20 cellular contexts compared by ENCODE assay signal in the genomic region with DNA sequence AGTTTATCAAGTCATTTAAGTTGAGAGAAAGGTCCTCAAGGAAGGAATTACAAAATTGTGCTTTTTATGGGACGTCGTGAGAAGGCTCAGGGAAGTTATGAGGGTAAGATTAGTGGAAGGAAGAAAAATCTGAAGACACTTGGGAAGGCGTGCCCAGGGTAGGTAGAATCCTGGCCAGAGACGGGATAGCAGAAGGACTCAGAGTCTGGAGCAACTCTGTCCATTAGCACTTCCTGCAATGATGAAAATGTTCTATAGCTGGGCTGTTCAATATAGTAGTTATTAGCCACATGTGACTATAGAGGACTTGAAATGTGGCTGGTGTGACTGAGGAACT.
A peak's percentile ranks its signal among the peaks of the same experiment; 100 is the strongest.
DNase-seq lines count a peak whose midpoint lies in the region; ATAC-seq and TF ChIP-seq lines count a peak whose summit lies in the region.
"Had no signal": no experiment of that assay in that cellular context is flagged by ENCODE, and none has a peak within 500 bp of the region (broad histone marks: within the 10 kb centered on the region; RNA-seq: fewer than 3 reads in every experiment).

No MANE protein-coding gene starts in this region.

- TF ChIP-seq CTCF in PC-9 (conservative IDR thresholded peaks at IDR 0.05) (no peak), mammary epithelial cell (conservative IDR thresholded peaks at IDR 0.05 in 1 of 2, IDR thresholded peaks at IDR 0.05 in 1 of 2; ENCODE audit: extremely low read depth in 1 of 2, insufficient read depth in 1 of 2, low read depth in 1 of 2, low read length in 2 of 2) (no peak), mesothelial cell of epicardium (IDR thresholded peaks at IDR 0.05; ENCODE audit: unreplicated experiment) (no peak), type B pancreatic cell (conservative IDR thresholded peaks at IDR 0.05) (no peak), neural progenitor cell (IDR thresholded peaks at IDR 0.05) (no peak)
- no peak for TF ChIP-seq CTCF in activated CD8-positive, alpha-beta T cell treated with anti-CD3 and anti-CD28 coated beads for 36 hours (IDR thresholded peaks at IDR 0.05)

- H3K4me1 Mint-ChIP-seq in mesothelial cell of epicardium (peaks cover 39% of the 10 kb centered on the region), type B pancreatic cell (ENCODE audit: unreplicated experiment) (peaks cover 17% of the 10 kb centered on the region), neural progenitor cell (no peaks in the 10 kb centered on the region)
- H3K4me1 Mint-ChIP-seq in activated CD8-positive, alpha-beta T cell treated with anti-CD3 and anti-CD28 coated beads for 36 hours (ENCODE audit: low read depth), result peaks cover 22% of the 10 kb centered on the region

- H3K27me3 Mint-ChIP-seq in mesothelial cell of epicardium (ENCODE audit: low read depth), result no peaks in the 10 kb centered on the region
- no peaks in the 10 kb centered on the region for H3K27me3 Mint-ChIP-seq in type B pancreatic cell
- H3K27me3 Mint-ChIP-seq in neural progenitor cell (ENCODE audit: insufficient read depth, low read depth), result no peaks in the 10 kb centered on the region
- H3K27me3 Mint-ChIP-seq in activated CD8-positive, alpha-beta T cell treated with anti-CD3 and anti-CD28 coated beads for 36 hours, result no peaks in the 10 kb centered on the region
- H3K27me3 Mint-ChIP-seq: dendritic cell treated with granulocyte-macrophage colony-stimulating factor and Interleukin-4, amounts not matched to agents 40 ng/mL and 50 ng/mL, for 4 days had no signal

- no peak for ATAC-seq in activated CD8-positive, alpha-beta T cell treated with anti-CD3 and anti-CD28 coated beads for 36 hours
- ATAC-seq: K562 had no signal

- H3K9ac ChIP-seq in mammary epithelial cell (ENCODE audit: insufficient read depth, low read length) (peak overlapping the region; percentile 16), neural progenitor cell (no peak overlapping the region)

- DNase-seq in PC-9, result peak in 1 of 2 experiments; percentile 99
- DNase-seq in mammary epithelial cell, result no peak
- no peak for DNase-seq in mesothelial cell of epicardium (ENCODE audit: low spot score in 2 of 2, unreplicated experiment in 2 of 2)
- DNase-seq in type B pancreatic cell (ENCODE audit: extremely low spot score, unreplicated experiment), result no peak
- DNase-seq in SJCRH30, result no peak
- no peak for DNase-seq in neural progenitor cell (ENCODE audit: low spot score)
- no peak for DNase-seq in activated CD8-positive, alpha-beta T cell treated with anti-CD3 and anti-CD28 coated beads for 36 hours
- DNase-seq: activated CD4-positive, alpha-beta T cell treated with anti-CD3 and anti-CD28 coated beads, Interleukin-2, amount 50 U/mL, for 1 hour; activated naive CD4-positive, alpha-beta T cell treated with anti-CD3 and anti-CD28 coated beads for 36 hours; activated T-cell treated with anti-CD3 and anti-CD28 coated beads for 4 hours; aorta; C1 segment of cervical spinal cord; DMS 273 treated with DMSO at 0.1 percent for 48 hours; GF-D8; head of caudate nucleus; NCI-H2081; NCI-H526; stimulated activated CD4-positive, alpha-beta T cell treated with anti-CD3 and anti-CD28 coated beads, Interleukin-4, amount 100 ng/mL, for 24 hours had no signal

- CTCF ChIA-PET in PC-9 (lab: Charles Lee) (no interaction called here), mammary epithelial cell (lab: Charles Lee; ENCODE audit: low non-redundant PET) (no interaction called here)
- CTCF ChIA-PET in activated CD8-positive, alpha-beta T cell treated with anti-CD3 and anti-CD28 coated beads for 36 hours (lab: Charles Lee), result interaction anchor here (1.4 kb wide), 1 partner anchor 66 kb away, joined by 3 read pairs; no protein-coding TSS in a partner anchor

- H3K36me3 ChIP-seq in PC-9 (ENCODE audit: low read depth) (no peaks in the 10 kb centered on the region), mammary epithelial cell (ENCODE audit: insufficient read depth, low read length) (no peaks in the 10 kb centered on the region), SJCRH30 (no peaks in the 10 kb centered on the region), neural progenitor cell (no peaks in the 10 kb centered on the region)

- WGBS in mammary epithelial cell (ENCODE audit: low coverage, missing lambda C conversion rate), result 75% methylated on average over 4 of the region's 4 CpGs

- intact Hi-C loops in PC-9 (cut with micrococcal nuclease; ENCODE audit: unreplicated experiment), result loop anchor here (1.0 to 2.0 kb wide), 9 partner anchors 17 to 350 kb away; partner anchors contain the start of gene NFKBIZ
- intact Hi-C loops in mammary epithelial cell (cut with micrococcal nuclease), result no loop called here
- intact Hi-C loops in activated CD8-positive, alpha-beta T cell treated with anti-CD3 and anti-CD28 coated beads for 36 hours (cut with micrococcal nuclease), result loop anchor here (5.0 kb wide), 1 partner anchor 71 kb away; no protein-coding TSS in a partner anchor

- peak overlapping the region; percentile 91 for H3K27ac Mint-ChIP-seq in mesothelial cell of epicardium
- peak overlapping the region; percentile 92 for H3K27ac Mint-ChIP-seq in type B pancreatic cell
- H3K27ac Mint-ChIP-seq in neural progenitor cell, result no peak overlapping the region
- H3K27ac Mint-ChIP-seq in activated CD8-positive, alpha-beta T cell treated with anti-CD3 and anti-CD28 coated beads for 36 hours, result no peak overlapping the region
- H3K27ac Mint-ChIP-seq: dendritic cell treated with granulocyte-macrophage colony-stimulating factor and Interleukin-4, amounts not matched to agents 40 ng/mL and 50 ng/mL, for 4 days had no signal

- H3K9me2 ChIP-seq in PC-9 (ENCODE audit: insufficient read depth), result no peaks in the 10 kb centered on the region

- H3F3A ChIP-seq in PC-9 (ENCODE audit: insufficient read depth, low read depth), result peaks cover 38% of the 10 kb centered on the region
- no peaks in the 10 kb centered on the region for H3F3A ChIP-seq in neural progenitor cell (ENCODE audit: low read depth)

- H3K79me2 ChIP-seq in PC-9 (ENCODE audit: low read depth), result no peaks in the 10 kb centered on the region
- H3K79me2 ChIP-seq in mammary epithelial cell (ENCODE audit: insufficient read depth, low read length), result no peaks in the 10 kb centered on the region
- H3K79me2 ChIP-seq in neural progenitor cell (ENCODE audit: low read depth), result no peaks in the 10 kb centered on the region

- H3K4me1 ChIP-seq in PC-9 (replicated peaks; ENCODE audit: insufficient read depth), result peaks cover 54% of the 10 kb centered on the region
- H3K4me1 ChIP-seq in mammary epithelial cell (ENCODE audit: insufficient read depth, low read length), result peaks cover 22% of the 10 kb centered on the region
- H3K4me1 ChIP-seq in SJCRH30, result peaks cover 11% of the 10 kb centered on the region
- H3K4me1 ChIP-seq in neural progenitor cell, result no peaks in the 10 kb centered on the region

- H3K4me2 ChIP-seq in PC-9, result peak overlapping the region; percentile 58
- H3K4me2 ChIP-seq in mammary epithelial cell (ENCODE audit: insufficient read depth, low read depth, low read length), result no peak overlapping the region
- no peak overlapping the region for H3K4me2 ChIP-seq in neural progenitor cell

- H3K4me3 ChIP-seq in PC-9, result peak overlapping the region; percentile 7; the same call in 1 of the 2 replicates
- no peak overlapping the region for H3K4me3 ChIP-seq in mammary epithelial cell (replicated peaks in 1 of 3; ENCODE audit: insufficient read depth in 1 of 3, low read depth in 2 of 3, low read length in 3 of 3)
- H3K4me3 ChIP-seq in SJCRH30, result no peak overlapping the region
- H3K4me3 ChIP-seq in neural progenitor cell, result no peak overlapping the region
- H3K4me3 ChIP-seq: K562 had no signal

- H3K4me3 Mint-ChIP-seq in mesothelial cell of epicardium (no peak overlapping the region), type B pancreatic cell (peak overlapping the region; percentile 77), neural progenitor cell (no peak overlapping the region)
- H3K4me3 Mint-ChIP-seq in activated CD8-positive, alpha-beta T cell treated with anti-CD3 and anti-CD28 coated beads for 36 hours, result no peak overlapping the region
- H3K4me3 Mint-ChIP-seq: activated naive CD4-positive, alpha-beta T cell treated with anti-CD3 and anti-CD28 coated beads for 36 hours; dendritic cell treated with granulocyte-macrophage colony-stimulating factor and Interleukin-4, amounts not matched to agents 40 ng/mL and 50 ng/mL, for 4 days had no signal

- dilution Hi-C loops in mammary epithelial cell (cut with HindIII; ENCODE audit: low sequenced_read_pairs), result no loop called here

- in situ Hi-C loops in mammary epithelial cell (cut with MboI; ENCODE audit: low sequenced_read_pairs in 2 of 2), result no loop called here

- H4K20me1 ChIP-seq in PC-9 (ENCODE audit: insufficient read depth) (no peaks in the 10 kb centered on the region), mammary epithelial cell (ENCODE audit: insufficient read depth, low read length) (no peaks in the 10 kb centered on the region), neural progenitor cell (ENCODE audit: low read depth) (no peaks in the 10 kb centered on the region)

- H3K27ac ChIP-seq in PC-9 (peak overlapping the region; percentile 87), mammary epithelial cell (ENCODE audit: insufficient read depth, low read depth, low read length) (peak overlapping the region; percentile 93), SJCRH30 (no peak overlapping the region), neural progenitor cell (no peak overlapping the region)

- BruUV-seq in PC-9 (replicated peaks; lab: Mats Ljungman, UMichigan) (TSS peak; percentile 83), mammary epithelial cell (replicated peaks; lab: Mats Ljungman, UMichigan) (no TSS peak)

- H3K27me3 ChIP-seq in PC-9 (ENCODE audit: insufficient read depth, low read depth), result no peaks in the 10 kb centered on the region
- H3K27me3 ChIP-seq in mammary epithelial cell (ENCODE audit: insufficient read depth, low read length), result no peaks in the 10 kb centered on the region
- H3K27me3 ChIP-seq in SJCRH30, result no peaks in the 10 kb centered on the region
- no peaks in the 10 kb centered on the region for H3K27me3 ChIP-seq in neural progenitor cell

- H3K36me3 Mint-ChIP-seq in mesothelial cell of epicardium, result peaks cover 10% of the 10 kb centered on the region
- peaks cover 8% of the 10 kb centered on the region for H3K36me3 Mint-ChIP-seq in type B pancreatic cell
- H3K36me3 Mint-ChIP-seq in neural progenitor cell, result no peaks in the 10 kb centered on the region
- H3K36me3 Mint-ChIP-seq in activated CD8-positive, alpha-beta T cell treated with anti-CD3 and anti-CD28 coated beads for 36 hours (ENCODE audit: low read depth), result no peaks in the 10 kb centered on the region

- H3K9me3 ChIP-seq in PC-9 (ENCODE audit: insufficient read depth, low read depth) (no peaks in the 10 kb centered on the region), mammary epithelial cell (replicated peaks; ENCODE audit: insufficient read depth, low read length) (no peaks in the 10 kb centered on the region), SJCRH30 (replicated peaks) (no peaks in the 10 kb centered on the region), neural progenitor cell (ENCODE audit: low read depth) (no peaks in the 10 kb centered on the region)

- POLR2A ChIA-PET in PC-9 (lab: Charles Lee; ENCODE audit: unreplicated experiment), result interaction anchor here (0.7 kb wide), 1 partner anchor 315 kb away, joined by 10 read pairs; the partner anchor contains the start of gene NFKBIZ
- POLR2A ChIA-PET in activated CD8-positive, alpha-beta T cell treated with anti-CD3 and anti-CD28 coated beads for 36 hours (lab: Charles Lee), result no interaction called here

- H3K9me3 Mint-ChIP-seq in mesothelial cell of epicardium (peaks cover 14% of the 10 kb centered on the region), type B pancreatic cell (peaks cover 5% of the 10 kb centered on the region), neural progenitor cell (no peaks in the 10 kb centered on the region)
- no peaks in the 10 kb centered on the region for H3K9me3 Mint-ChIP-seq in activated CD8-positive, alpha-beta T cell treated with anti-CD3 and anti-CD28 coated beads for 36 hours
- H3K9me3 Mint-ChIP-seq: dendritic cell treated with granulocyte-macrophage colony-stimulating factor and Interleukin-4, amounts not matched to agents 40 ng/mL and 50 ng/mL, for 4 days had no signal

- H2AFZ ChIP-seq in PC-9 (peak overlapping the region; percentile 2; the same call in 1 of the 2 replicates), mammary epithelial cell (ENCODE audit: low read depth, low read length) (no peak overlapping the region), neural progenitor cell (replicated peaks) (no peak overlapping the region)

Comparison
In these comparisons a context has a peak if more than half of its experiments do, and no peak if none do; other contexts are left out.
1. H3K27ac ChIP-seq: peak in PC-9 (single experiment) and mammary epithelial cell (single experiment); none in SJCRH30 (single experiment) and neural progenitor cell (single experiment).
2. H3K27ac Mint-ChIP-seq: peak in mesothelial cell of epicardium (single experiment) and type B pancreatic cell (single experiment); none in neural progenitor cell (single experiment) and activated CD8-positive, alpha-beta T cell treated with anti-CD3 and anti-CD28 coated beads for 36 hours (single experiment).